Comparison of ENCODE assay signal across 38 cellular contexts in the genomic region with DNA sequence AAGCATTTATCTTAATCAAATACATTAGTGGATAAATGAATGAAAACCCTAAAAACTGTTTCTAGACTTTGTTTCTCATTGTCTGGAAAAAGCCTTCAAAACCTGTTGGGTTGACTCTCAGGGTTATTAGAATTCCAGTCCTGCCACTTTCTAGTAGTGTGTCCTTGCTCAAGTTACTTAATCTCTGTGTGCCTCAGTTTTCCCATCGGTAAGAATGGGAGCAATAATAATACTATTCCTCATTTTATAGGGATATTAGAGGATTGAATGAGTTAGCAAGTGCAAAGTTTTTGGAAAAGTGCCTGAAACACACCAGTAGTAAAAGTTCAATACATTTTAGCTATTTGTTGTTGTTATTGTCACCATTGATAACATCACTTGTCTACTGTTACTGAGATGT. TPM values are rescaled to one million over a fixed set of nuclear protein-coding genes. Genes with fewer than 3 reads are reported as not detected.
"Had no signal": no experiment of that assay in that cellular context is flagged by ENCODE, and none has a peak within 500 bp of the region (broad histone marks: within the 10 kb centered on the region; RNA-seq: fewer than 3 reads in every experiment).

No MANE protein-coding gene starts in this region.

- H3K9me3 ChIP-seq: MG63 had no signal

- H3K36me3 ChIP-seq: MG63 had no signal

- H3K4me3 ChIP-seq: MG63 had no signal

- DNase-seq: Kasumi-1, MG63, MM.1S, MV-4-11, NCI-H1092, NCI-H1092 treated with DMSO at 0.1 percent for 48 hours, NCI-H1105, NCI-H1105 treated with DMSO at 0.1 percent for 48 hours, NCI-H1417, NCI-H1417 treated with DMSO at 0.1 percent for 48 hours, NCI-H1436, NCI-H1436 treated with DMSO at 0.1 percent for 48 hours, NCI-H146, NCI-H1694, NCI-H1694 treated with DMSO at 0.1 percent for 48 hours, NCI-H187, NCI-H187 treated with DMSO at 0.1 percent for 48 hours, NCI-H1930, NCI-H2029, NCI-H2029 treated with DMSO at 0.1 percent for 48 hours, NCI-H2081, NCI-H2081 treated with DMSO at 0.1 percent for 48 hours, NCI-H2107, NCI-H2171, NCI-H2171 treated with DMSO at 0.1 percent for 48 hours, NCI-H2227 treated with DMSO at 0.1 percent for 48 hours, NCI-H226, NCI-H345, NCI-H446, NCI-H446 treated with DMSO at 0.1 percent for 48 hours, NCI-H510A, NCI-H510A treated with DMSO at 0.1 percent for 48 hours, NCI-H524, NCI-H524 treated with DMSO at 0.1 percent for 48 hours had no signal

RNA-seq across cellular contexts. Expression of gene URAD, which starts 2.9 kb away (rescaled TPM):
- total RNA-seq: LHCN-M2, M059J, MCF 10A, NCI-H460 had no signal

RNA-seq across cellular contexts. Expression of gene CDX2, which starts 16.5 kb away (rescaled TPM):
- total RNA-seq: LHCN-M2, M059J, MCF 10A, NCI-H460 had no signal
